In the genomic region with DNA sequence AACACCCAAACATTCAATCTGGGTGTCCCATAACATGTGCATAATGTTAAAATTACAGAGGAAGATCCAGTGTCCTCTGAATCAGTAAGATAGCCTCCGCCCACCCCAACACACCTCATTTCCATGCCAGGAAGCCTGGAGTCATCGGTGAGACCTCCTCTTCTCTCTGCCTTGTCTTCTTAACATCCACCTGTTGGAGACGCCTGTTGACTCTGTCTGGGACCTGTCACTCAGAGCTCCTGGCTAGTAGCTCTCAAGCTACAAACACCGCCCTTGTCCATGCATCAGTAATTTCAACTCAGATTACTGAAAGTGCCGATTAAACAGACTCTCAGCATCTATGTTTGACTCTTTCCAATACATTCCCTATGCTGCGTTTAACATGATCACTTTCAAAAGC, we compare ENCODE assay signal across 24 cellular contexts. TPM values are rescaled to one million over a fixed set of nuclear protein-coding genes. Genes with fewer than 3 reads are reported as not detected.
DNase-seq lines count a peak whose midpoint lies in the region; ATAC-seq and TF ChIP-seq lines count a peak whose summit lies in the region.
"Had no signal": no experiment of that assay in that cellular context is flagged by ENCODE, and none has a peak within 500 bp of the region (broad histone marks: within the 10 kb centered on the region; RNA-seq: fewer than 3 reads in every experiment).

No MANE protein-coding gene starts in this region.

- no peak overlapping the region for H2AK9ac ChIP-seq in IMR-90 (replicated peaks; ENCODE audit: low read depth, low read length, poor library complexity)

- dilution Hi-C loops in IMR-90 (cut with HindIII; ENCODE audit: low sequenced_read_pairs, unreplicated experiment) = no loop called here

- ATAC-seq in IMR-90 (ENCODE audit: low read depth) = no peak
- ATAC-seq in stimulated activated memory B cell treated with anti-CD40 and anti-IgM and Interleukin-4, amounts not matched to agents 10 μg/mL and 1 μg/mL and 100 μg/mL, for 72 hours = peak; percentile 8
- ATAC-seq in HG02759 (IDR thresholded peaks at IDR 0.05; ENCODE audit: unreplicated experiment) = no peak
- ATAC-seq in HG02623 (IDR thresholded peaks at IDR 0.05; ENCODE audit: unreplicated experiment) = no peak
- ATAC-seq: PC-3 had no signal

- peak overlapping the region; percentile 91; the same call in 1 of the 3 replicates for H2BK15ac ChIP-seq in IMR-90 (ENCODE audit: low read depth, low read length)

- no peaks in the 10 kb centered on the region for H3K27me3 ChIP-seq in IMR-90 (ENCODE audit: control insufficient read depth, insufficient read depth, low read length)
- H3K27me3 ChIP-seq: BLaER1 had no signal

- peak overlapping the region; percentile 86 for H2AK5ac ChIP-seq in IMR-90 (ENCODE audit: low read depth, low read length)

- H3K9me3 Mint-ChIP-seq in stimulated activated memory B cell treated with anti-CD40 and anti-IgM and Interleukin-4, amounts not matched to agents 10 μg/mL and 1 μg/mL and 100 μg/mL, for 72 hours = peaks cover 2% of the 10 kb centered on the region
- H3K9me3 Mint-ChIP-seq: HFFc6 had no signal

- peaks cover 11% of the 10 kb centered on the region for H3K9me1 ChIP-seq in IMR-90 (ENCODE audit: insufficient read depth, low read length)

- no peak overlapping the region for H3K4ac ChIP-seq in IMR-90 (ENCODE audit: low read depth, low read length)

- H4K5ac ChIP-seq in IMR-90 (ENCODE audit: low read depth, low read length) = no peak overlapping the region

- H3K27ac ChIP-seq in IMR-90 (ENCODE audit: insufficient read depth, low read length) = no peak overlapping the region
- H3K27ac ChIP-seq: BLaER1, SK-N-MC had no signal

- 0 out of 4 replicates have a peak overlapping the region, but pooled peaks of 1 of the 2 experiments have one; percentile 73 for H4K8ac ChIP-seq in IMR-90 (ENCODE audit: low read depth in 2 of 2, low read length in 2 of 2)

- WGBS in IMR-90 (ENCODE audit: extremely low coverage in 2 of 2, insufficient read length in 1 of 2), 2 experiments = 81% methylated on average over 3 of the region's 6 CpGs; no CpG with 5 or more reads in 1 of the 2 experiments

- no peak for TF ChIP-seq RAD21 in IMR-90 (IDR thresholded peaks at IDR 0.05; ENCODE audit: low read length)

- CTCF ChIA-PET in IMR-90 (lab: Yijun Ruan, JAX) = interaction anchor here (0.6 kb wide), 1 partner anchor 11 kb away, joined by 3 read pairs; no protein-coding TSS in a partner anchor

- intact Hi-C loops in IMR-90 (cut with micrococcal nuclease) = no loop called here

- H3K23ac ChIP-seq in IMR-90 (ENCODE audit: low read depth, low read length) = no peak overlapping the region

- peaks cover 10% of the 10 kb centered on the region; the same call in 1 of the 2 replicates for H3K4me1 ChIP-seq in IMR-90 (ENCODE audit: control insufficient read depth, insufficient read depth, low read length)
- H3K4me1 ChIP-seq: Caco-2 had no signal

- H3K36me3 Mint-ChIP-seq in stimulated activated memory B cell treated with anti-CD40 and anti-IgM and Interleukin-4, amounts not matched to agents 10 μg/mL and 1 μg/mL and 100 μg/mL, for 72 hours = no peaks in the 10 kb centered on the region
- H3K36me3 Mint-ChIP-seq: CD4-positive, alpha-beta memory T cell had no signal

- H3K36me3 ChIP-seq in IMR-90 (ENCODE audit: control insufficient read depth, insufficient read depth, low read length) = no peaks in the 10 kb centered on the region
- H3K36me3 ChIP-seq: BLaER1 had no signal

- no peak overlapping the region for H2BK5ac ChIP-seq in IMR-90 (ENCODE audit: low read depth, low read length, poor library complexity, severe bottlenecking)

- peak overlapping the region; percentile 72; the same call in 1 of the 2 replicates for H4K91ac ChIP-seq in IMR-90 (ENCODE audit: insufficient read depth, low read depth, low read length)

- BruUV-seq in IMR-90 (replicated peaks; lab: Mats Ljungman, UMichigan) = no TSS peak

- H3K9me3 ChIP-seq in IMR-90 (ENCODE audit: control insufficient read depth, insufficient read depth, low read length) = no peaks in the 10 kb centered on the region
- H3K9me3 ChIP-seq: BLaER1, Caco-2 had no signal

- in situ Hi-C loops in IMR-90 (cut with MboI; ENCODE audit: low sequenced_read_pairs) = no loop called here

- peak overlapping the region; percentile 6; the same call in 1 of the 2 replicates for H2BK120ac ChIP-seq in IMR-90 (ENCODE audit: low read depth, low read length)

- no peak overlapping the region for H3K9ac ChIP-seq in IMR-90 (ENCODE audit: low read depth, low read length)
- H3K9ac ChIP-seq: BLaER1 had no signal

- no peak overlapping the region for H3K4me2 ChIP-seq in IMR-90 (ENCODE audit: low read depth, low read length)
- H3K4me2 ChIP-seq: BLaER1 had no signal

- no peak overlapping the region for H2AFZ ChIP-seq in IMR-90 (replicated peaks; ENCODE audit: low read length, poor library complexity)

- no peak overlapping the region for H3K4me3 ChIP-seq in IMR-90 (ENCODE audit: insufficient read depth, low read depth, low read length)
- H3K4me3 ChIP-seq: BLaER1, SK-N-MC had no signal

- H3K56ac ChIP-seq in IMR-90 (ENCODE audit: extremely low read depth, insufficient read depth, low read length) = no peak overlapping the region

- TF ChIP-seq CTCF in IMR-90 (conservative IDR thresholded peaks at IDR 0.05; ENCODE audit: low read depth, low read length) = no peak

- DNase-seq in IMR-90 (no peak), NCI-H510A treated with DMSO at 0.1 percent for 48 hours (lab: John Stamatoyannopoulos, UW) (peak; percentile 45), left kidney (ENCODE audit: low read depth, low spot score) (peak; percentile 62), 8988T (no peak)
- DNase-seq: ACHN; Caco-2; CD4-positive, alpha-beta memory T cell; DMS 273 treated with DMSO at 0.1 percent for 48 hours; DMS79 treated with DMSO at 0.1 percent for 48 hours; H7; HFFc6; Kasumi-1; NCI-H1694; NCI-H2107; NCI-H345; NCI-H526 treated with DMSO at 0.1 percent for 48 hours; PC-3; SHP77 treated with DMSO at 0.1 percent for 48 hours; SW 1271 had no signal

- no peaks in the 10 kb centered on the region for H3K4me1 Mint-ChIP-seq in stimulated activated memory B cell treated with anti-CD40 and anti-IgM and Interleukin-4, amounts not matched to agents 10 μg/mL and 1 μg/mL and 100 μg/mL, for 72 hours
- H3K4me1 Mint-ChIP-seq: CD4-positive, alpha-beta memory T cell had no signal

- peak overlapping the region; percentile 6 for H2BK20ac ChIP-seq in IMR-90 (ENCODE audit: low read depth, low read length)

- POLR2A ChIA-PET in IMR-90 (lab: Charles Lee; ENCODE audit: unreplicated experiment) = no interaction called here

- H3K27ac Mint-ChIP-seq in stimulated activated memory B cell treated with anti-CD40 and anti-IgM and Interleukin-4, amounts not matched to agents 10 μg/mL and 1 μg/mL and 100 μg/mL, for 72 hours = no peak overlapping the region
- H3K27ac Mint-ChIP-seq: CD4-positive, alpha-beta memory T cell; HFFc6 had no signal

- peaks cover 9% of the 10 kb centered on the region for H3K27me3 Mint-ChIP-seq in stimulated activated memory B cell treated with anti-CD40 and anti-IgM and Interleukin-4, amounts not matched to agents 10 μg/mL and 1 μg/mL and 100 μg/mL, for 72 hours

- no peak overlapping the region for H3K4me3 Mint-ChIP-seq in stimulated activated memory B cell treated with anti-CD40 and anti-IgM and Interleukin-4, amounts not matched to agents 10 μg/mL and 1 μg/mL and 100 μg/mL, for 72 hours
- H3K4me3 Mint-ChIP-seq: CD4-positive, alpha-beta memory T cell; HFFc6 had no signal

- no peaks in the 10 kb centered on the region for H4K20me1 ChIP-seq in IMR-90 (ENCODE audit: insufficient read depth, low read length)
- H4K20me1 ChIP-seq: BLaER1 had no signal

- TF ChIP-seq POLR2A in IMR-90 (IDR thresholded peaks at IDR 0.05; ENCODE audit: low read depth, low read length) = no peak

- H3K79me1 ChIP-seq in IMR-90 (ENCODE audit: low read depth in 1 of 2, low read length in 2 of 2) = no peaks in the 10 kb centered on the region

- peak overlapping the region; percentile 37; the same call in 1 of the 2 replicates for H3K18ac ChIP-seq in IMR-90 (ENCODE audit: low read depth, low read length)

- H3K14ac ChIP-seq in IMR-90 (replicated peaks; ENCODE audit: low read depth, low read length) = no peak overlapping the region

TF ChIP-seq in IMR-90, 13 proteins besides CTCF, POLR2A, EP300 and RAD21 (continues in another document):
- TF ChIP-seq, protein P1, sequence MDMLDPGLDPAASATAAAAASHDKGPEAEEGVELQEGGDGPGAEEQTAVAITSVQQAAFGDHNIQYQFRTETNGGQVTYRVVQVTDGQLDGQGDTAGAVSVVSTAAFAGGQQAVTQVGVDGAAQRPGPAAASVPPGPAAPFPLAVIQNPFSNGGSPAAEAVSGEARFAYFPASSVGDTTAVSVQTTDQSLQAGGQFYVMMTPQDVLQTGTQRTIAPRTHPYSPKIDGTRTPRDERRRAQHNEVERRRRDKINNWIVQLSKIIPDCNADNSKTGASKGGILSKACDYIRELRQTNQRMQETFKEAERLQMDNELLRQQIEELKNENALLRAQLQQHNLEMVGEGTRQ (IDR thresholded peaks at IDR 0.05; ENCODE audit: low read depth, low read length) = no peak
- TF ChIP-seq RCOR1 (IDR thresholded peaks at IDR 0.05; ENCODE audit: insufficient replicate concordance, low read length) (no peak), NFE2L2 (IDR thresholded peaks at IDR 0.05; ENCODE audit: low read depth, low read length) (no peak), BHLHE40 (IDR thresholded peaks at IDR 0.05; ENCODE audit: low read depth, low read length) (no peak), MXI1 (IDR thresholded peaks at IDR 0.05; ENCODE audit: borderline replicate concordance, low read depth, low read length) (no peak), CEBPB (IDR thresholded peaks at IDR 0.05; ENCODE audit: low read depth, low read length) (no peak), MAFK (IDR thresholded peaks at IDR 0.05; ENCODE audit: low read depth, low read length) (no peak), MAZ (IDR thresholded peaks at IDR 0.05; ENCODE audit: borderline replicate concordance, low read depth, low read length) (no peak), ELK1 (IDR thresholded peaks at IDR 0.05; ENCODE audit: borderline replicate concordance, low read depth, low read length) (no peak), SMC3 (IDR thresholded peaks at IDR 0.05; ENCODE audit: low read depth, low read length) (no peak), RFX5 (IDR thresholded peaks at IDR 0.05; ENCODE audit: low read depth, low read length) (no peak)

RNA-seq across cellular contexts. Expression of gene KCNJ15, which starts 27.4 kb away (rescaled TPM):
- under 0.01 TPM in 2 replicates for total RNA-seq in IMR-90 (2012; rRNA removed)
- polyA plus RNA-seq in IMR-90 (2012; rRNA removed) = 0.07 TPM in 1 of 2 replicates, not detected in the other
- not detected in 2 replicates for polyA plus RNA-seq in IMR-90 (2012; cell fraction: cytosol; rRNA removed)
- polyA plus RNA-seq in IMR-90 (2012; cell fraction: nucleus; rRNA removed; ENCODE audit: low replicate concordance) = 0.11 TPM in 1 of 2 replicates, not detected in the other
- total RNA-seq: Caco-2, H7 had no signal

Comparison
In these comparisons a context has a peak if more than half of its experiments do, and no peak if none do; other contexts are left out.
1. DNase-seq: peak in NCI-H510A treated with DMSO at 0.1 percent for 48 hours (single experiment) and left kidney (single experiment); none in IMR-90 (single experiment) and 8988T (single experiment).